12 cellular contexts compared by ENCODE assay signal in genomic region chr20:33773412-33774089, GRCh38. TPM values are rescaled to one million over a fixed set of nuclear protein-coding genes. Genes with fewer than 3 reads are reported as not detected.
DNase-seq lines count a peak whose midpoint lies in the region; ATAC-seq and TF ChIP-seq lines count a peak whose summit lies in the region.
"Had no signal": no experiment of that assay in that cellular context is flagged by ENCODE, and none has a peak within 500 bp of the region (broad histone marks: within the 10 kb centered on the region; RNA-seq: fewer than 3 reads in every experiment).

No MANE protein-coding gene starts in this region.

- no peaks in the 10 kb centered on the region for H3K9me3 ChIP-seq in smooth muscle cell (replicated peaks; ENCODE audit: low read depth)
- H3K9me3 ChIP-seq: gastroesophageal sphincter had no signal

- H4K20me1 ChIP-seq in smooth muscle cell (ENCODE audit: low read depth) = no peaks in the 10 kb centered on the region

- H3K4me1 ChIP-seq in smooth muscle cell (ENCODE audit: low read depth) = no peaks in the 10 kb centered on the region
- H3K4me1 ChIP-seq: gastroesophageal sphincter had no signal

- H3K9ac ChIP-seq in smooth muscle cell (ENCODE audit: low read depth) = no peak overlapping the region

- TF ChIP-seq CTCF in smooth muscle cell (IDR thresholded peaks at IDR 0.05; ENCODE audit: borderline replicate concordance, insufficient read depth, poor library complexity, severe bottlenecking) = no peak

- DNase-seq in DMS53 (lab: John Stamatoyannopoulos, UW) = peak; percentile 16
- no peak for DNase-seq in DMS53 treated with DMSO at 0.1 percent for 48 hours (lab: John Stamatoyannopoulos, UW; ENCODE audit: unreplicated experiment)
- no peak for DNase-seq in smooth muscle cell (lab: John Stamatoyannopoulos, UW; ENCODE audit: unreplicated experiment)
- DNase-seq in cerebellum (ENCODE audit: low spot score) = no peak
- no peak for DNase-seq in SKM-1 treated with dmso at 0.1 percent for 144 hours (lab: John Stamatoyannopoulos, UW; ENCODE audit: unreplicated experiment)
- DNase-seq: midbrain had no signal

- H3K27ac Mint-ChIP-seq in activated T-helper 17 cell treated with anti-CD3 and anti-CD28 coated beads, Interleukin-2, amount 50 U/mL, for 72 hours = no peak overlapping the region

- H3K4me1 Mint-ChIP-seq in activated T-helper 17 cell treated with anti-CD3 and anti-CD28 coated beads, Interleukin-2, amount 50 U/mL, for 72 hours = peaks cover 11% of the 10 kb centered on the region

- no peaks in the 10 kb centered on the region for H3K27me3 ChIP-seq in smooth muscle cell (ENCODE audit: low read depth)
- H3K27me3 ChIP-seq: gastroesophageal sphincter had no signal

- no peak overlapping the region for H3K27ac ChIP-seq in smooth muscle cell (ENCODE audit: low read depth)
- H3K27ac ChIP-seq: 22Rv1, gastroesophageal sphincter had no signal

- 54% methylated on average over 2 of the region's 2 CpGs for WGBS in smooth muscle cell (ENCODE audit: low lambda C conversion rate)

- peak; percentile 78 for ATAC-seq in GM19351 (IDR thresholded peaks at IDR 0.05; ENCODE audit: unreplicated experiment)
- ATAC-seq in HG03039 (IDR thresholded peaks at IDR 0.05; ENCODE audit: unreplicated experiment) = peak; percentile 42
- ATAC-seq in activated T-helper 17 cell treated with anti-CD3 and anti-CD28 coated beads, Interleukin-2, amount 50 U/mL, for 72 hours (replicated peaks) = peak; percentile 84
- ATAC-seq: gastroesophageal sphincter, HCT116 had no signal

- H3K36me3 ChIP-seq in smooth muscle cell (ENCODE audit: low read depth) = no peaks in the 10 kb centered on the region

- H3K9me3 Mint-ChIP-seq in activated T-helper 17 cell treated with anti-CD3 and anti-CD28 coated beads, Interleukin-2, amount 50 U/mL, for 72 hours = no peaks in the 10 kb centered on the region

- H3K4me2 ChIP-seq in smooth muscle cell = no peak overlapping the region

- no peaks in the 10 kb centered on the region for H3K27me3 Mint-ChIP-seq in activated T-helper 17 cell treated with anti-CD3 and anti-CD28 coated beads, Interleukin-2, amount 50 U/mL, for 72 hours

- H2AFZ ChIP-seq in smooth muscle cell (ENCODE audit: low read depth) = no peak overlapping the region

- no peak overlapping the region for H3K4me3 ChIP-seq in smooth muscle cell
- H3K4me3 ChIP-seq: gastroesophageal sphincter had no signal

- H3K36me3 Mint-ChIP-seq in activated T-helper 17 cell treated with anti-CD3 and anti-CD28 coated beads, Interleukin-2, amount 50 U/mL, for 72 hours (ENCODE audit: low read depth) = peaks cover 25% of the 10 kb centered on the region

- H3K79me2 ChIP-seq in smooth muscle cell (ENCODE audit: low read depth) = no peaks in the 10 kb centered on the region

- no peaks in the 10 kb centered on the region for H3F3A ChIP-seq in smooth muscle cell (ENCODE audit: low read depth)

- no peak overlapping the region for H3K4me3 Mint-ChIP-seq in activated T-helper 17 cell treated with anti-CD3 and anti-CD28 coated beads, Interleukin-2, amount 50 U/mL, for 72 hours

RNA-seq across cellular contexts. Expression of gene CHMP4B, which starts 37.6 kb away (rescaled TPM):
- 10 to 100 TPM; 57.6 to 63.5 TPM for total RNA-seq in activated T-helper 17 cell treated with anti-CD3 and anti-CD28 coated beads, Interleukin-2, amount 50 U/mL, for 72 hours
- total RNA-seq in smooth muscle cell (49.4 and 52.7 TPM in 2 replicates), cerebellum (20.4 TPM)
- 6.2 and 7.1 TPM in 2 replicates for polyA plus RNA-seq in smooth muscle cell

RNA-seq across cellular contexts. Expression of gene ZNF341, which starts 41.8 kb away (rescaled TPM):
- 1 to 10 TPM; 6.4 to 9.0 TPM for total RNA-seq in activated T-helper 17 cell treated with anti-CD3 and anti-CD28 coated beads, Interleukin-2, amount 50 U/mL, for 72 hours
- total RNA-seq in smooth muscle cell (1.2 and 1.4 TPM in 2 replicates), cerebellum (3.4 TPM)
- 2.0 and 3.2 TPM in 2 replicates for polyA plus RNA-seq in smooth muscle cell

RNA-seq across cellular contexts. Expression of gene PXMP4, which starts 53.4 kb away (rescaled TPM):
- 1 to 10 TPM; 6.7 to 8.0 TPM for total RNA-seq in activated T-helper 17 cell treated with anti-CD3 and anti-CD28 coated beads, Interleukin-2, amount 50 U/mL, for 72 hours
- 2.3 and 2.6 TPM in 2 replicates for total RNA-seq in smooth muscle cell
- polyA plus RNA-seq in smooth muscle cell = 8.1 and 9.4 TPM in 2 replicates
- 13.9 TPM for total RNA-seq in cerebellum
